23 cellular contexts compared by ENCODE assay signal in genomic region chr5:17714186-17714585, GRCh38.
DNase-seq lines count a peak whose midpoint lies in the region; ATAC-seq and TF ChIP-seq lines count a peak whose summit lies in the region.
"Had no signal": no experiment of that assay in that cellular context is flagged by ENCODE, and none has a peak within 500 bp of the region (broad histone marks: within the 10 kb centered on the region; RNA-seq: fewer than 3 reads in every experiment).

No MANE protein-coding gene starts in this region.

- H4K8ac ChIP-seq in trophoblast cell (ENCODE audit: low read depth, low read length), result no peak overlapping the region

- no peak overlapping the region for H3K18ac ChIP-seq in trophoblast cell (ENCODE audit: low read length)

- no CpG with 5 or more reads among the region's 4 CpGs for WGBS in trophoblast cell (ENCODE audit: extremely low coverage, insufficient coverage, insufficient read length)

- H2BK12ac ChIP-seq in trophoblast cell (ENCODE audit: low read length), result no peak overlapping the region

- H4K91ac ChIP-seq in trophoblast cell (ENCODE audit: low read depth, low read length), result no peak overlapping the region

- CTCF ChIA-PET in HEK293 (lab: Yijun Ruan, JAX), result interaction anchor here (1.0 kb wide), 1 partner anchor 498 kb away, joined by 3 read pairs; no protein-coding TSS in a partner anchor

- DNase-seq in LoVo (ENCODE audit: low spot score) (peak; percentile 6), trophoblast cell (peak; percentile 58 to 77), T1000 (lab: John Stamatoyannopoulos, UW) (no peak)
- DNase-seq: 8988T; ACHN; BE2C; C1 segment of cervical spinal cord; CD4-positive, alpha-beta memory T cell; CD4-positive, CD25-positive, alpha-beta regulatory T cell; CD8-positive, alpha-beta memory T cell; COR-L47; DMS 273 treated with DMSO at 0.1 percent for 48 hours; DMS153; DMS53; DMS79; DND-41; EL; GDM1 had no signal

- H2BK5ac ChIP-seq in trophoblast cell (ENCODE audit: low read depth, low read length, poor library complexity), result no peak overlapping the region

- H3K27ac ChIP-seq in HEK293 (ENCODE audit: extremely low read depth, low read depth, low read length), result no peak overlapping the region
- H3K27ac ChIP-seq in trophoblast cell (ENCODE audit: low read depth, low read length), result no peak overlapping the region
- H3K27ac ChIP-seq: BLaER1 had no signal

- no peak for ATAC-seq in HG02981 (IDR thresholded peaks at IDR 0.05; ENCODE audit: unreplicated experiment)
- ATAC-seq in GM19035 (IDR thresholded peaks at IDR 0.05; ENCODE audit: unreplicated experiment), result no peak
- ATAC-seq: GM12878 had no signal

- no peaks in the 10 kb centered on the region for H3K79me2 ChIP-seq in trophoblast cell (ENCODE audit: control insufficient read depth, insufficient read depth, low read length, poor library complexity)

- H3K36me3 ChIP-seq in HEK293 (ENCODE audit: control insufficient read depth in 2 of 2, insufficient read depth in 1 of 2, low read length in 2 of 2) (no peaks in the 10 kb centered on the region), trophoblast cell (ENCODE audit: control insufficient read depth in 1 of 2, insufficient read depth in 2 of 2, low read length in 2 of 2) (no peaks in the 10 kb centered on the region)
- H3K36me3 ChIP-seq: BE2C, BLaER1 had no signal

- H3K4me1 ChIP-seq in HEK293 (ENCODE audit: control insufficient read depth, insufficient read depth, low read length) (no peaks in the 10 kb centered on the region), trophoblast cell (ENCODE audit: control insufficient read depth in 1 of 2, insufficient read depth in 2 of 2, low read length in 2 of 2) (no peaks in the 10 kb centered on the region)
- H3K4me1 ChIP-seq: BE2C, BLaER1 had no signal

- H3K9me3 ChIP-seq in HEK293 (ENCODE audit: control insufficient read depth, insufficient read depth, low read depth, low read length), result no peaks in the 10 kb centered on the region
- no peaks in the 10 kb centered on the region for H3K9me3 ChIP-seq in trophoblast cell (ENCODE audit: insufficient read depth, low read depth, low read length)
- H3K9me3 ChIP-seq: BE2C, BLaER1 had no signal

- H2BK120ac ChIP-seq in trophoblast cell (ENCODE audit: insufficient read depth, low read length, poor library complexity), result no peak overlapping the region

- POLR2A ChIA-PET in HEK293 (lab: Yijun Ruan, JAX), result no interaction called here

- H2AK5ac ChIP-seq in trophoblast cell (ENCODE audit: low read length), result no peak overlapping the region

- no peak for TF ChIP-seq CTCF in HEK293 (tag by site-specific recombination; IDR thresholded peaks at IDR 0.05)

- H3K27me3 ChIP-seq in trophoblast cell (ENCODE audit: insufficient read depth, low read length), result no peaks in the 10 kb centered on the region
- H3K27me3 ChIP-seq: BE2C, BLaER1 had no signal

- H4K12ac ChIP-seq in trophoblast cell (ENCODE audit: low read depth, low read length), result no peak overlapping the region

- H3K14ac ChIP-seq in trophoblast cell (ENCODE audit: low read length), result no peak overlapping the region

- H3K4ac ChIP-seq in trophoblast cell (ENCODE audit: low read depth, low read length), result no peak overlapping the region

- H3K4me3 ChIP-seq in HEK293 (ENCODE audit: low read depth, low read length) (no peak overlapping the region), trophoblast cell (ENCODE audit: low read depth, low read length) (no peak overlapping the region)
- H3K4me3 ChIP-seq: BLaER1, GM12878 had no signal

- no peak overlapping the region for H3K4me2 ChIP-seq in trophoblast cell (ENCODE audit: low read length)
- H3K4me2 ChIP-seq: BLaER1 had no signal

- no peak overlapping the region for H3K23ac ChIP-seq in trophoblast cell (ENCODE audit: low read length)

- H3K79me1 ChIP-seq in trophoblast cell (ENCODE audit: low read length), result no peaks in the 10 kb centered on the region

- H3K9ac ChIP-seq in trophoblast cell (ENCODE audit: low read length), result no peak overlapping the region
- H3K9ac ChIP-seq: BLaER1 had no signal

- no peak overlapping the region for H2AFZ ChIP-seq in trophoblast cell (ENCODE audit: insufficient read depth, low read length, poor library complexity)

TF ChIP-seq in HEK293, 187 proteins besides CTCF, POLR2A, EP300 and RAD21:
- TF ChIP-seq KLF9 (tag by site-specific recombination; IDR thresholded peaks at IDR 0.05; ENCODE audit: low read depth) (no peak), YY2 (tag by site-specific recombination; IDR thresholded peaks at IDR 0.05) (no peak), ZNF704 (tag by site-specific recombination; IDR thresholded peaks at IDR 0.05) (0 out of 2 replicates have a peak, but pooled peaks have one; percentile 15), ZNF670 (tag by site-specific recombination; IDR thresholded peaks at IDR 0.05; ENCODE audit: low read depth) (no peak), ZNF48 (tag by site-specific recombination; IDR thresholded peaks at IDR 0.05) (no peak)
